In genomic region chr22:23153994-23154393, GRCh38 we compare ENCODE assay signal across 24 cellular contexts. TPM values are rescaled to one million over a fixed set of nuclear protein-coding genes. Genes with fewer than 3 reads are reported as not detected.
"Had no signal": no experiment of that assay in that cellular context is flagged by ENCODE, and none has a peak within 500 bp of the region (broad histone marks: within the 10 kb centered on the region; RNA-seq: fewer than 3 reads in every experiment).

No MANE protein-coding gene starts in this region.

- H3K27me3 ChIP-seq: cardiac muscle cell, ovary, tibial artery, uterus had no signal

- H3K4me3 ChIP-seq: cardiac muscle cell, ovary, psoas muscle, smooth muscle cell, tibial artery, uterus had no signal

- H3K36me3 ChIP-seq: cardiac muscle cell, ovary, uterus had no signal

- H3K4me3 Mint-ChIP-seq: neural crest cell had no signal

- H3K4me2 ChIP-seq: smooth muscle cell had no signal

- H3K9me3 ChIP-seq: ovary, psoas muscle, tibial artery, uterus had no signal

- H3K4me1 Mint-ChIP-seq: neural crest cell had no signal

- H3K9me3 Mint-ChIP-seq: activated naive CD4-positive, alpha-beta T cell treated with anti-CD3 and anti-CD28 coated beads, Interleukin-2, amount 50 U/mL, for 72 hours; neural crest cell had no signal

- ATAC-seq: activated naive CD4-positive, alpha-beta T cell treated with anti-CD3 and anti-CD28 coated beads, Interleukin-2, amount 50 U/mL, for 72 hours; left lobe of liver; psoas muscle; sciatic nerve; SK-N-SH treated with all-trans-retinoic acid at 6 μM for 48 hours had no signal

- H3K36me3 Mint-ChIP-seq: activated naive CD4-positive, alpha-beta T cell treated with anti-CD3 and anti-CD28 coated beads, Interleukin-2, amount 50 U/mL, for 72 hours had no signal

- DNase-seq: activated CD4-positive, CD25-positive, alpha-beta regulatory T cell treated with anti-CD3 and anti-CD28 coated beads, Interleukin-2, amount 50 U/mL, for 72 hours; activated gamma-delta T cell treated with Interleukin-2 at 50 U/mL for 16 hours; amniotic stem cell; foreskin melanocyte; glutamatergic neuron; hypothalamus; ovary; psoas muscle; stimulated activated naive CD4-positive, alpha-beta T cell treated with Interleukin-2 at 50 U/mL for 16 hours; T-helper 1 cell; tibial artery; uterus had no signal

- H3K4me1 ChIP-seq: psoas muscle, tibial artery, uterus had no signal

- FAIRE-seq: keratinocyte had no signal

- H3K27ac ChIP-seq: cardiac muscle cell, ovary, psoas muscle, tibial artery, uterus had no signal

RNA-seq across cellular contexts. Expression of gene RSPH14, which starts 12.2 kb away (rescaled TPM):
- total RNA-seq: lung microvascular endothelial cell, myocyte, psoas muscle, smooth muscle cell, subcutaneous adipose tissue had no signal
- polyA plus RNA-seq: fibroblast of lung, keratinocyte, psoas muscle had no signal
